27 cellular contexts compared by ENCODE assay signal in the genomic region with DNA sequence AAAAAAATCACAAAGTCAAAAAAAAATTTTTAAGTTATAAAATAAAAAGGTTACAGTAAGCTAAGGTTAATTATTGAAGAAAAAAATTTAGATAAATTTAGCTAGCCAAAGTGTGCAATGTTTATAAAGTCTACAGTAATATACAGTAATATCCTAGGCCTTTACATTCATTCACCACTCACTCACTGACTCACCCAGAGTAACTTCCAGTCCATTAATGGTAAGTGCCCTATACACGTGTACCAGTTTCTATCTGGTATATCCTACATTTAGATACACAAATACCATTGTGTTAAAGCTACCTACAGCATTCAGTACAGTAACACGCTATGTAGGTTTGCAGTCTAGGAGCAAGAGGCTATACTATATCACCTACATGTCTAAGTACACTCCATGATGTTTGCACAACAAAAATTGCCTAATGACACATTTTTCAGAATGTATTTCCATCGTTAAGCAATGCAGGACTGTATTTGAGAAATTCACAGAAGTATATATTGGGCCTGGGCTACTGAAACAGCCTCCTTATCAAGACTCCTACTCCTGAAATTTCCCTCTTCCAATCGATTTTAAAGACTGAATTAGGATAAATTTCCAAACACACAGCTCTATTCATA.
DNase-seq lines count a peak whose midpoint lies in the region; ATAC-seq and TF ChIP-seq lines count a peak whose summit lies in the region.
"Had no signal": no experiment of that assay in that cellular context is flagged by ENCODE, and none has a peak within 500 bp of the region (broad histone marks: within the 10 kb centered on the region; RNA-seq: fewer than 3 reads in every experiment).

No MANE protein-coding gene starts in this region.

- H3K4me1 ChIP-seq in breast epithelium (no peaks in the 10 kb centered on the region), Panc1 (ENCODE audit: control insufficient read depth, insufficient read depth, low read length) (no peaks in the 10 kb centered on the region), neuronal stem cell (ENCODE audit: control insufficient read depth in 2 of 2, insufficient read depth in 1 of 2, low read depth in 1 of 2, low read length in 2 of 2) (no peaks in the 10 kb centered on the region)
- H3K4me1 ChIP-seq: BLaER1 had no signal

- no peak overlapping the region for H3K4ac ChIP-seq in neuronal stem cell (ENCODE audit: low read length)

- H3K4me3 ChIP-seq in breast epithelium = no peak overlapping the region
- H3K4me3 ChIP-seq in Panc1 (ENCODE audit: low read depth in 2 of 2, low read length in 2 of 2) = no peak overlapping the region
- H3K4me3 ChIP-seq in neuronal stem cell (ENCODE audit: low read length in 2 of 2) = no peak overlapping the region
- H3K4me3 ChIP-seq: BLaER1, smooth muscle cell had no signal

- CTCF ChIA-PET in MCF 10A (lab: Yijun Ruan, JAX) = interaction anchor here (0.6 to 1.5 kb wide), 5 partner anchors 95 to 675 kb away, joined by 3 read pairs; no protein-coding TSS in a partner anchor
- CTCF ChIA-PET in Panc1 (lab: Charles Lee) = no interaction called here

- H2AK5ac ChIP-seq in neuronal stem cell (ENCODE audit: low read depth, low read length) = no peak overlapping the region

- H2AFZ ChIP-seq in neuronal stem cell (ENCODE audit: low read length) = no peak overlapping the region

- H3K18ac ChIP-seq in neuronal stem cell (ENCODE audit: low read length) = no peak overlapping the region

- H3K27me3 Mint-ChIP-seq in MCF 10A (ENCODE audit: insufficient read depth, unreplicated experiment) = no peaks in the 10 kb centered on the region
- H3K27me3 Mint-ChIP-seq: activated B cell treated with CpG ODN at 0.5 μM for 24 hours had no signal

- DNase-seq in MCF 10A (ENCODE audit: unreplicated experiment) = peak; percentile 69
- no peak for DNase-seq in breast epithelium (ENCODE audit: low spot score in 2 of 2)
- peak; percentile 20 for DNase-seq in Panc1 (ENCODE audit: low read depth, low spot score)
- peak; percentile 20 for DNase-seq in fibroblast of gingiva (ENCODE audit: low read depth)
- DNase-seq in neuronal stem cell (ENCODE audit: low spot score) = no peak
- no peak for DNase-seq in NCI-H748 (lab: John Stamatoyannopoulos, UW; ENCODE audit: unreplicated experiment)
- DNase-seq: ACHN; activated B cell treated with CpG ODN at 0.5 μM for 24 hours; activated CD4-positive, alpha-beta T cell treated with anti-CD3 and anti-CD28 coated beads, Interleukin-2, amount 50 U/mL, for 4 hours; activated naive CD4-positive, alpha-beta T cell treated with anti-CD3 and anti-CD28 coated beads, Interleukin-2, amount 50 U/mL, for 16 hours; anterior cingulate cortex; caudate nucleus; left colon; NCI-H1092; NCI-H187; NCI-H526 treated with DMSO at 0.1 percent for 48 hours; occipital lobe; retina; stimulated activated CD4-positive, alpha-beta T cell treated with anti-CD3 and anti-CD28 coated beads, Interleukin-2, amount 100 ng/mL, for 24 hours; substantia nigra; T1000 had no signal

- in situ Hi-C loops in Panc1 (cut with HindIII; ENCODE audit: low pct_unique_long_range_greater_than_20kb, low sequenced_read_pairs) = no loop called here

- no peaks in the 10 kb centered on the region for H3K9me3 Mint-ChIP-seq in MCF 10A (ENCODE audit: unreplicated experiment)
- H3K9me3 Mint-ChIP-seq: activated B cell treated with CpG ODN at 0.5 μM for 24 hours; activated T-helper 1 cell treated with anti-CD3 and anti-CD28 coated beads, Interleukin-12 subunit alpha, Interleukin-12 subunit beta, Interleukin-2, Interleukin-4 antibody, amounts not matched to agents 30 ng/mL and 10 ng/mL and 1 ng/mL, durations not matched to agents 14 hours and 24 hours and 36 hours had no signal

- H3K4me2 ChIP-seq in neuronal stem cell (ENCODE audit: insufficient read depth, low read length, poor library complexity, severe bottlenecking) = no peak overlapping the region
- H3K4me2 ChIP-seq: BLaER1, smooth muscle cell had no signal

- H3K23ac ChIP-seq in neuronal stem cell (ENCODE audit: low read depth, low read length, poor library complexity) = no peak overlapping the region

- H3K36me3 ChIP-seq in breast epithelium (no peaks in the 10 kb centered on the region), Panc1 (ENCODE audit: control insufficient read depth, insufficient read depth, low read length) (no peaks in the 10 kb centered on the region), neuronal stem cell (replicated peaks in 1 of 2; ENCODE audit: control insufficient read depth in 2 of 2, insufficient read depth in 2 of 2, low read length in 2 of 2) (no peaks in the 10 kb centered on the region)

- POLR2A ChIA-PET in MCF 10A (lab: Yijun Ruan, JAX) (interaction anchor here (0.7 to 1.5 kb wide), 4 partner anchors 8 to 1029 kb away, joined by 3 read pairs; partner anchors contain the start of gene MRPS14), Panc1 (lab: Charles Lee) (no interaction called here)

- H3K9ac ChIP-seq in neuronal stem cell (ENCODE audit: low read depth, low read length, poor library complexity) = no peak overlapping the region
- H3K9ac ChIP-seq: BLaER1 had no signal

- intact Hi-C loops in MCF 10A (cut with micrococcal nuclease) (no loop called here), breast epithelium (cut with DNase I; ENCODE audit: low total_unique reads) (no loop called here), Panc1 (cut with micrococcal nuclease; ENCODE audit: unreplicated experiment) (no loop called here)

- no peaks in the 10 kb centered on the region for H3K79me1 ChIP-seq in neuronal stem cell (ENCODE audit: low read depth, low read length)

- no peak overlapping the region for H2BK12ac ChIP-seq in neuronal stem cell (ENCODE audit: low read length)

- no peak overlapping the region for H2BK5ac ChIP-seq in neuronal stem cell (ENCODE audit: low read length)

- H3K14ac ChIP-seq in neuronal stem cell (ENCODE audit: low read length) = no peak overlapping the region

- no peak overlapping the region for H4K8ac ChIP-seq in neuronal stem cell (ENCODE audit: low read depth, low read length)

- H2BK120ac ChIP-seq in neuronal stem cell (ENCODE audit: low read depth, low read length) = no peak overlapping the region

- TF ChIP-seq POLR2A in breast epithelium (IDR thresholded peaks at IDR 0.05) = no peak

- no peak overlapping the region for H3K4me3 Mint-ChIP-seq in MCF 10A (ENCODE audit: unreplicated experiment)
- H3K4me3 Mint-ChIP-seq: activated B cell treated with CpG ODN at 0.5 μM for 24 hours; activated T-helper 1 cell treated with anti-CD3 and anti-CD28 coated beads, Interleukin-12 subunit alpha, Interleukin-12 subunit beta, Interleukin-2, Interleukin-4 antibody, amounts not matched to agents 30 ng/mL and 10 ng/mL and 1 ng/mL, durations not matched to agents 14 hours and 24 hours and 36 hours had no signal

- H3K4me1 Mint-ChIP-seq in MCF 10A (ENCODE audit: insufficient read depth, unreplicated experiment) = no peaks in the 10 kb centered on the region
- H3K4me1 Mint-ChIP-seq: activated B cell treated with CpG ODN at 0.5 μM for 24 hours had no signal

- H2BK15ac ChIP-seq in neuronal stem cell (ENCODE audit: low read length) = no peak overlapping the region

- TF ChIP-seq CTCF in MCF 10A (IDR thresholded peaks at IDR 0.05; ENCODE audit: unreplicated experiment) = no peak
- no peak for TF ChIP-seq CTCF in breast epithelium (IDR thresholded peaks at IDR 0.05)
- TF ChIP-seq CTCF in Panc1 (IDR thresholded peaks at IDR 0.05) = no peak

- no CpG with 5 or more reads among the region's 4 CpGs for WGBS in neuronal stem cell (ENCODE audit: extremely low coverage in 2 of 2, insufficient read length in 2 of 2, insufficient replicate concordance in 1 of 2), 2 donors

- BruUV-seq in MCF 10A (replicated peaks; lab: Mats Ljungman, UMichigan) (no TSS peak), Panc1 (replicated peaks; lab: Mats Ljungman, UMichigan) (no TSS peak)

- H3K9me3 ChIP-seq in breast epithelium = no peaks in the 10 kb centered on the region
- H3K9me3 ChIP-seq in Panc1 (ENCODE audit: control insufficient read depth, insufficient read depth, low read depth, low read length) = no peaks in the 10 kb centered on the region
- no peaks in the 10 kb centered on the region for H3K9me3 ChIP-seq in neuronal stem cell (replicated peaks in 1 of 2; ENCODE audit: control insufficient read depth in 2 of 2, insufficient read depth in 1 of 2, low read depth in 1 of 2, low read length in 2 of 2)
- H3K9me3 ChIP-seq: BLaER1 had no signal

- H3K27ac ChIP-seq in breast epithelium = no peak overlapping the region
- H3K27ac ChIP-seq in Panc1 (ENCODE audit: low read length) = no peak overlapping the region
- no peak overlapping the region for H3K27ac ChIP-seq in neuronal stem cell (replicated peaks; ENCODE audit: low read length)
- H3K27ac ChIP-seq: BLaER1 had no signal

- no peak overlapping the region for H4K91ac ChIP-seq in neuronal stem cell (ENCODE audit: low read depth, low read length, poor library complexity)

- H3K27me3 ChIP-seq in breast epithelium (no peaks in the 10 kb centered on the region), Panc1 (ENCODE audit: control insufficient read depth, insufficient read depth, low read length) (no peaks in the 10 kb centered on the region), neuronal stem cell (ENCODE audit: control insufficient read depth in 3 of 3, insufficient read depth in 3 of 3, low read depth in 1 of 3, low read length in 3 of 3) (no peaks in the 10 kb centered on the region)
- H3K27me3 ChIP-seq: BLaER1 had no signal

- H3K27ac Mint-ChIP-seq in MCF 10A (ENCODE audit: low read depth, unreplicated experiment) = no peak overlapping the region
- H3K27ac Mint-ChIP-seq: activated B cell treated with CpG ODN at 0.5 μM for 24 hours; activated T-helper 1 cell treated with anti-CD3 and anti-CD28 coated beads, Interleukin-12 subunit alpha, Interleukin-12 subunit beta, Interleukin-2, Interleukin-4 antibody, amounts not matched to agents 30 ng/mL and 10 ng/mL and 1 ng/mL, durations not matched to agents 14 hours and 24 hours and 36 hours had no signal

- ATAC-seq in Panc1 = no peak
- ATAC-seq in GM21367 (IDR thresholded peaks at IDR 0.05; ENCODE audit: unreplicated experiment) = no peak
- no peak for ATAC-seq in HG03025 (IDR thresholded peaks at IDR 0.05; ENCODE audit: low FRiP score, unreplicated experiment)
- ATAC-seq: left colon, Right ventricle myocardium inferior had no signal

- no peaks in the 10 kb centered on the region for H3K36me3 Mint-ChIP-seq in MCF 10A (ENCODE audit: insufficient read depth, unreplicated experiment)

Comparison
In these comparisons a context has a peak if more than half of its experiments do, and no peak if none do; other contexts are left out.
1. DNase-seq: peak in MCF 10A (single experiment), Panc1 (single experiment) and fibroblast of gingiva (single experiment); none in breast epithelium (0 of 2), neuronal stem cell (single experiment) and NCI-H748 (single experiment).